ENCODE assay signal across 1 cellular context in genomic region chr10:119416855-119417254, GRCh38.
TF ChIP-seq lines count a peak whose summit lies in the region.

No MANE protein-coding gene starts in this region.

TF ChIP-seq in K562, 482 proteins besides CTCF, POLR2A, EP300 and RAD21 (continued from another document):
- no peak for TF ChIP-seq ZBTB40 (IDR thresholded peaks at IDR 0.05)
- no peak for TF ChIP-seq ZBTB40 (CRISPR knock-in tag; IDR thresholded peaks at IDR 0.05)
- TF ChIP-seq HNRNPLL (IDR thresholded peaks at IDR 0.05; ENCODE audit: low read depth, low read length, poor library complexity, severe bottlenecking), result no peak
